Comparison of ENCODE assay signal across 11 cellular contexts in genomic region chr12:91373086-91373485, GRCh38.
"Had no signal": no experiment of that assay in that cellular context is flagged by ENCODE, and none has a peak within 500 bp of the region (broad histone marks: within the 10 kb centered on the region; RNA-seq: fewer than 3 reads in every experiment).

No MANE protein-coding gene starts in this region.

- H3K36me3 ChIP-seq: HAP-1 had no signal

- FAIRE-seq: H1, H54 had no signal

- H3K27ac ChIP-seq: GM23248 had no signal

- DNase-seq: GM23248, GOT3, H7, H9, HCEC 1CT, HFFc6 had no signal

- H3K4me2 ChIP-seq: GM23338 had no signal

- H3K4me1 ChIP-seq: HAP-1 had no signal

- H3K9me3 ChIP-seq: HAP-1 had no signal

- H2AFZ ChIP-seq: GM23248, GM23338 had no signal

- H3K9ac ChIP-seq: GM23248 had no signal

- H3K4me3 ChIP-seq: GM23248, GM23338, HAP-1 had no signal

- ATAC-seq: GM23338, HCT116 had no signal
